In genomic region chr14:93961610-93962009, GRCh38 we compare ENCODE assay signal across 1 cellular context.
A peak's percentile ranks its signal among the peaks of the same experiment; 100 is the strongest.
TF ChIP-seq lines count a peak whose summit lies in the region.

No MANE protein-coding gene starts in this region.

TF ChIP-seq in HepG2, 621 proteins besides CTCF, POLR2A, EP300 and RAD21:
- peak; percentile 36; the same call in 1 of the 2 replicates for TF ChIP-seq ZNF629 (CRISPR knock-in tag; conservative IDR thresholded peaks at IDR 0.05)
- TF ChIP-seq NONO (IDR thresholded peaks at IDR 0.05), result no peak
- TF ChIP-seq NONO (CRISPR knock-in tag; conservative IDR thresholded peaks at IDR 0.05), result no peak
